ENCODE assay signal across 1 cellular context in the genomic region with DNA sequence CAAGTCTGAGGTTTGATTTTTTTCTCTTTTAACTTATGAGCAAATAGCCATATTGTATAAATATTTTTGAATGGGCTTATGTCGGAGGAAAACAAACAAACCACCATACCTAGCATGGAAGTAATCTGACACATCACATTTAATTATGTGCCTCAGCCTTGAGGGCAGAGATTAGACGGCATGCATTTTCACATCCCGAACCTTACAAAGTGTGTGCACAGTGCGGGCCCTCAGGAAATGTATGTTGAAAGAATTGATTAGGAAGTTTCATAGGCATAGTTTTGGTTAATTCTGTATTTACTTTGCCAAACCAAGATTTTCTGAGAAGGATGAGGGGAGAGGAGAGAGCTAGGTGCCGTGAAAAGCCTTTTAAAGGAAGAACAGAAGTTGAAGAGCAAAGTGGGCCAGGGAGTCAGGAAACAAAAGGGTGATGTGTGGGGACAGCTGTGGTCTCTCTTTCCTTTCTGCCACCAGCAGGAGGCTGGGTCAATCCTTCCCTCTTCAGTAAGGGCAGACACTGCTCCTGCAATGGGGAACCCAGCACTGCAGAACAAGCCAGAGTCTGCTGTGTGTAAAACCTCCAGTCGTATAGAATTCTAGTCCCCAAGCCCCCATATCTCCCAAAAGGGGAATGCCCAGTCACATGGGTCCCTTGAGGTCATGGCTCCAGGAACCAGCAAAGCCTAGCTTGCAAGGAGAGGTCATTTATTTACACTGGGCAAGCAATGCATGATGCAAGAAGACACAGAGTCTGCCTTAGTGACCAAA.
TF ChIP-seq lines count a peak whose summit lies in the region.

No MANE protein-coding gene starts in this region.

TF ChIP-seq in GM23338, 12 proteins besides CTCF, POLR2A, EP300 and RAD21:
- TF ChIP-seq, protein P1, sequence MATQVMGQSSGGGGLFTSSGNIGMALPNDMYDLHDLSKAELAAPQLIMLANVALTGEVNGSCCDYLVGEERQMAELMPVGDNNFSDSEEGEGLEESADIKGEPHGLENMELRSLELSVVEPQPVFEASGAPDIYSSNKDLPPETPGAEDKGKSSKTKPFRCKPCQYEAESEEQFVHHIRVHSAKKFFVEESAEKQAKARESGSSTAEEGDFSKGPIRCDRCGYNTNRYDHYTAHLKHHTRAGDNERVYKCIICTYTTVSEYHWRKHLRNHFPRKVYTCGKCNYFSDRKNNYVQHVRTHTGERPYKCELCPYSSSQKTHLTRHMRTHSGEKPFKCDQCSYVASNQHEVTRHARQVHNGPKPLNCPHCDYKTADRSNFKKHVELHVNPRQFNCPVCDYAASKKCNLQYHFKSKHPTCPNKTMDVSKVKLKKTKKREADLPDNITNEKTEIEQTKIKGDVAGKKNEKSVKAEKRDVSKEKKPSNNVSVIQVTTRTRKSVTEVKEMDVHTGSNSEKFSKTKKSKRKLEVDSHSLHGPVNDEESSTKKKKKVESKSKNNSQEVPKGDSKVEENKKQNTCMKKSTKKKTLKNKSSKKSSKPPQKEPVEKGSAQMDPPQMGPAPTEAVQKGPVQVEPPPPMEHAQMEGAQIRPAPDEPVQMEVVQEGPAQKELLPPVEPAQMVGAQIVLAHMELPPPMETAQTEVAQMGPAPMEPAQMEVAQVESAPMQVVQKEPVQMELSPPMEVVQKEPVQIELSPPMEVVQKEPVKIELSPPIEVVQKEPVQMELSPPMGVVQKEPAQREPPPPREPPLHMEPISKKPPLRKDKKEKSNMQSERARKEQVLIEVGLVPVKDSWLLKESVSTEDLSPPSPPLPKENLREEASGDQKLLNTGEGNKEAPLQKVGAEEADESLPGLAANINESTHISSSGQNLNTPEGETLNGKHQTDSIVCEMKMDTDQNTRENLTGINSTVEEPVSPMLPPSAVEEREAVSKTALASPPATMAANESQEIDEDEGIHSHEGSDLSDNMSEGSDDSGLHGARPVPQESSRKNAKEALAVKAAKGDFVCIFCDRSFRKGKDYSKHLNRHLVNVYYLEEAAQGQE (IDR thresholded peaks at IDR 0.05; ENCODE audit: unreplicated experiment) = no peak
- no peak for TF ChIP-seq EZH2 (IDR thresholded peaks at IDR 0.05; ENCODE audit: low read depth, unreplicated experiment)
- no peak for TF ChIP-seq STAT1 (IDR thresholded peaks at IDR 0.05; ENCODE audit: unreplicated experiment)
- no peak for TF ChIP-seq ZNF114 (CRISPR knock-in tag; IDR thresholded peaks at IDR 0.05)
- no peak for TF ChIP-seq CREB1 (CRISPR knock-in tag; IDR thresholded peaks at IDR 0.05; ENCODE audit: low read depth)
- no peak for TF ChIP-seq ZNF331 (CRISPR knock-in tag; IDR thresholded peaks at IDR 0.05; ENCODE audit: low read depth)
- TF ChIP-seq EZH2phosphoT487 (IDR thresholded peaks at IDR 0.05; ENCODE audit: unreplicated experiment) = no peak
- TF ChIP-seq, protein P2, sequence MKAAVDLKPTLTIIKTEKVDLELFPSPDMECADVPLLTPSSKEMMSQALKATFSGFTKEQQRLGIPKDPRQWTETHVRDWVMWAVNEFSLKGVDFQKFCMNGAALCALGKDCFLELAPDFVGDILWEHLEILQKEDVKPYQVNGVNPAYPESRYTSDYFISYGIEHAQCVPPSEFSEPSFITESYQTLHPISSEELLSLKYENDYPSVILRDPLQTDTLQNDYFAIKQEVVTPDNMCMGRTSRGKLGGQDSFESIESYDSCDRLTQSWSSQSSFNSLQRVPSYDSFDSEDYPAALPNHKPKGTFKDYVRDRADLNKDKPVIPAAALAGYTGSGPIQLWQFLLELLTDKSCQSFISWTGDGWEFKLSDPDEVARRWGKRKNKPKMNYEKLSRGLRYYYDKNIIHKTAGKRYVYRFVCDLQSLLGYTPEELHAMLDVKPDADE (IDR thresholded peaks at IDR 0.05) = no peak
- TF ChIP-seq POLR2AphosphoS5 (IDR thresholded peaks at IDR 0.05; ENCODE audit: low read depth) = no peak
- TF ChIP-seq ZNF462 (CRISPR knock-in tag; IDR thresholded peaks at IDR 0.05) = no peak
- no peak for TF ChIP-seq JUNB (IDR thresholded peaks at IDR 0.05; ENCODE audit: unreplicated experiment)
- no peak for TF ChIP-seq NANOG (IDR thresholded peaks at IDR 0.05; ENCODE audit: borderline replicate concordance)
